8 cellular contexts compared by ENCODE assay signal in genomic region chr17:41918392-41919164, GRCh38. TPM values are rescaled to one million over a fixed set of nuclear protein-coding genes. Genes with fewer than 3 reads are reported as not detected.
DNase-seq lines count a peak whose midpoint lies in the region; ATAC-seq and TF ChIP-seq lines count a peak whose summit lies in the region.

Gene ACLY (minus strand): TSS chr17:41918951. CDS start chr17:41913873, 5,078 bp downstream.

- H3K27me3 ChIP-seq in Karpas-422 (ENCODE audit: low read length), result no peaks in the 10 kb centered on the region

- H3K4me1 Mint-ChIP-seq in activated T-helper 17 cell treated with anti-CD3 and anti-CD28 coated beads, Interleukin-2, amount 50 U/mL, for 72 hours, result peaks cover 7% of the 10 kb centered on the region
- H3K4me1 Mint-ChIP-seq in natural killer cell, result peaks cover 30 to 37% of the 10 kb centered on the region in 2 donors

- no peaks in the 10 kb centered on the region for H3K27me3 Mint-ChIP-seq in activated T-helper 17 cell treated with anti-CD3 and anti-CD28 coated beads, Interleukin-2, amount 50 U/mL, for 72 hours
- no peaks in the 10 kb centered on the region for H3K27me3 Mint-ChIP-seq in natural killer cell (ENCODE audit: low read depth in 2 of 2)

- no peaks in the 10 kb centered on the region for H3K9me3 ChIP-seq in Karpas-422 (ENCODE audit: low read length)

- H3K36me3 Mint-ChIP-seq in activated T-helper 17 cell treated with anti-CD3 and anti-CD28 coated beads, Interleukin-2, amount 50 U/mL, for 72 hours (ENCODE audit: low read depth), result peaks cover 26% of the 10 kb centered on the region
- no peaks in the 10 kb centered on the region for H3K36me3 Mint-ChIP-seq in natural killer cell

- no peaks in the 10 kb centered on the region for H3K9me2 ChIP-seq in Karpas-422 (replicated peaks; ENCODE audit: insufficient read depth, low read length)

- H3K4me3 ChIP-seq in Karpas-422 (ENCODE audit: low read length) (peak within 1 kb of the TSS; percentile 99), fibroblast of mammary gland (ENCODE audit: control insufficient read depth, low read depth, low read length) (peak within 1 kb of the TSS; percentile 97)

- peak within 1 kb of the TSS; percentile 83 for H3K4me3 Mint-ChIP-seq in activated T-helper 17 cell treated with anti-CD3 and anti-CD28 coated beads, Interleukin-2, amount 50 U/mL, for 72 hours
- peak within 1 kb of the TSS; percentile 96 for H3K4me3 Mint-ChIP-seq in natural killer cell

- CTCF ChIA-PET in RWPE1 (lab: Yijun Ruan, JAX), result interaction anchor here (0.7 kb wide), 1 partner anchor 611 kb away, joined by 3 read pairs; no protein-coding TSS in a partner anchor

- peak within 1 kb of the TSS; percentile 100 for H3K9ac ChIP-seq in Karpas-422 (ENCODE audit: low read length)

- DNase-seq in DMS79 (lab: John Stamatoyannopoulos, UW) (peak; percentile 88), Karpas-422 (peak; percentile 99), RWPE1 (ENCODE audit: low spot score) (peak; percentile 98), fibroblast of mammary gland (ENCODE audit: low read depth) (peak; percentile 96), natural killer cell (peak; percentile 91)
- DNase-seq in stimulated activated naive CD4-positive, alpha-beta T cell treated with Interleukin-2 at 50 U/mL for 16 hours (lab: John Stamatoyannopoulos, UW), result peak; percentile 93

- peak within 1 kb of the TSS; percentile 85 for H2AFZ ChIP-seq in Karpas-422 (ENCODE audit: low read length)

- POLR2A ChIA-PET in RWPE1 (lab: Yijun Ruan, JAX; ENCODE audit: low non-redundant PET), result interaction anchor here (0.5 to 0.9 kb wide), 4 partner anchors 12 to 106 kb away, joined by 3 to 8 read pairs (median 4); partner anchors contain the start of genes FKBP10 and ODAD4

- H3K27ac ChIP-seq in Karpas-422 (ENCODE audit: low read length) (peak within 1 kb of the TSS; percentile 85), RWPE1 (peak within 1 kb of the TSS; percentile 94)

- peaks cover 53% of the 10 kb centered on the region for H3K4me1 ChIP-seq in Karpas-422 (ENCODE audit: low read length)

- no peaks in the 10 kb centered on the region for H3K9me3 Mint-ChIP-seq in activated T-helper 17 cell treated with anti-CD3 and anti-CD28 coated beads, Interleukin-2, amount 50 U/mL, for 72 hours
- no peaks in the 10 kb centered on the region for H3K9me3 Mint-ChIP-seq in natural killer cell

- no peak for TF ChIP-seq CTCF in RWPE1 (conservative IDR thresholded peaks at IDR 0.05; ENCODE audit: low read depth)
- no peak for TF ChIP-seq CTCF in fibroblast of mammary gland (conservative IDR thresholded peaks at IDR 0.05; ENCODE audit: control insufficient read depth, insufficient read depth, low read depth, low read length)
- no peak for TF ChIP-seq CTCF in natural killer cell (IDR thresholded peaks at IDR 0.05)

- peaks cover 46% of the 10 kb centered on the region for H4K20me1 ChIP-seq in Karpas-422 (ENCODE audit: insufficient read depth, low read depth, low read length)

- intact Hi-C loops in natural killer cell (cut with micrococcal nuclease), result loop anchor here (1.0 to 2.0 kb wide), 3 partner anchors 12 to 53 kb away; partner anchors contain the start of genes CNP, KLHL11 and ODAD4

- ATAC-seq in GM21786 (IDR thresholded peaks at IDR 0.05; ENCODE audit: unreplicated experiment) (peak; percentile 92), natural killer cell (peak; percentile 98 to 99 (median 99))
- ATAC-seq in activated T-helper 17 cell treated with anti-CD3 and anti-CD28 coated beads, Interleukin-2, amount 50 U/mL, for 72 hours (replicated peaks), result peak; percentile 100

- H3K79me2 ChIP-seq in Karpas-422 (ENCODE audit: low read length), result peaks cover 52% of the 10 kb centered on the region

- H3K36me3 ChIP-seq in Karpas-422 (ENCODE audit: insufficient read depth, low read length), result peaks cover 9% of the 10 kb centered on the region; the same call in 1 of the 2 replicates

- peak within 1 kb of the TSS; percentile 85 for H3K27ac Mint-ChIP-seq in activated T-helper 17 cell treated with anti-CD3 and anti-CD28 coated beads, Interleukin-2, amount 50 U/mL, for 72 hours
- peak within 1 kb of the TSS; percentile 74 to 91 for H3K27ac Mint-ChIP-seq in natural killer cell

- peak within 1 kb of the TSS; percentile 90 for H3K4me2 ChIP-seq in Karpas-422 (ENCODE audit: low read depth, low read length, poor library complexity, severe bottlenecking)

RNA-seq across cellular contexts. Expression of gene ACLY, which starts in this region (rescaled TPM):
- total RNA-seq in Karpas-422 (2014; rRNA removed; shearing (Covaris generic); ENCODE audit: low replicate concordance), result 173 and 212 TPM in 2 replicates
- 100 to 1,000 TPM in 1 of 2 donors, 10 to 100 TPM in 1; 95.4 to 222 TPM for total RNA-seq in activated T-helper 17 cell treated with anti-CD3 and anti-CD28 coated beads, Interleukin-2, amount 50 U/mL, for 72 hours
- 100 to 1,000 TPM in 2 of 3 donors, 10 to 100 TPM in 1; 86.5 to 106 (median 106) TPM for total RNA-seq in natural killer cell

Comparison
In these comparisons a context has a peak if more than half of its experiments do, and no peak if none do; other contexts are left out.
1. Peak in every context shown above with its lines: DNase-seq, ATAC-seq, H3K4me3 ChIP-seq and H3K27ac ChIP-seq.